ENCODE assay signal across 8 cellular contexts in the genomic region with DNA sequence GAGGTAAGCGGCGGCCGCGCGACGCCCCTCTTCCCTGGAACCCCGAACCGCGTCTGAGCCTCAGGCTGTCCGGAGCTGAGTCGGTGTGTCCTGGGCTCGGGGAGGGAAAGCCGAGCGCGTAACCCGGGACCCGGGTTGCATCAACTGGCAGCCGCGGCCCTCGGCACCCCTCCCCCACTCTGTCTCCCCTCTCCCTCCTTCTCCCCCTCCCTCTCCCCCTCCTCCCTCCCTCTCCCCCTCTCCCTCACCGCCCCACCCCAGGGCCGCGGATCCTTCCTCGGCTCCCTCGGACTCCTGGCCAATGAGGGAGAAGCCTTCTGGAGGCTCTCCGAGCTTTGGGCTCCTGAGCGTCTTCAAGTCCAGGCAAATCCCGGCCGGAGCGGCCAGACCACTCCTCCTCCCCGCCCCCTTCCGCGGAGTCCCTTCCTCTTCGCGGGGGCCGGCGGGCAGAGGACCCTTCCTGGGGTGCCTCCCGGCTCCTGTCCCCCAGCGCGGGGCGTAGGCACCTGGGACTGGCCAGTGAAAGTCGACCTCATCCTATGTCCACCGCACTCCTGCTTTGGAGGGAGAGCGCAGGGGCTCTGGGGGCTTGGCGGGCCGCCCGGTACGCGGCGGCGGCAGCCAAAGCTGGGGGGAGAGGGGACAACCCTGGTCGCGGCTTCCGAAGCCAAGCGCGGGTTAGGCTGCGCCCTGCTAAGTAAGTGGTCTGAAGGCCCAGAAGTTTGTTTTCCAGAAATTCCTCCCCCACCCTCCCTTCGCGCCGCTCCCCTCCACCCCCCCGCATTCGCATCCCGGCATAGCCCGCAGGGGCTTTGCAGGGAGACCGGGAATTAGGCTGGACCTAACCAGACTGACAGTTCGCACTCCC. TPM values are rescaled to one million over a fixed set of nuclear protein-coding genes. Genes with fewer than 3 reads are reported as not detected.
DNase-seq lines count a peak whose midpoint lies in the region; ATAC-seq and TF ChIP-seq lines count a peak whose summit lies in the region.

No MANE protein-coding gene starts in this region.

- peaks cover 2% of the 10 kb centered on the region; the same call in 1 of the 2 replicates for H3F3A ChIP-seq in Loucy (ENCODE audit: low read depth)

- no peak overlapping the region for H2AK5ac ChIP-seq in mesendoderm (ENCODE audit: low read length)

- CTCF ChIA-PET in activated CD4-positive, alpha-beta T cell treated with anti-CD3 and anti-CD28 coated beads, Interleukin-2, amount 10 ng/mL, durations not matched to agents 7 days and 5 days (lab: Charles Lee) = interaction anchor here (0.5 to 4.8 kb wide), 8 partner anchors 8 to 128 kb away, joined by 3 to 31 read pairs (median 3); a partner anchor contains a TSS

- TF ChIP-seq CTCF in Loucy (conservative IDR thresholded peaks at IDR 0.05; ENCODE audit: low read length) = no peak
- no peak for TF ChIP-seq CTCF in endothelial cell (IDR thresholded peaks at IDR 0.05; ENCODE audit: unreplicated experiment)

- H3K9ac ChIP-seq in Loucy (ENCODE audit: low read depth, low read length, poor library complexity, severe bottlenecking) (peak overlapping the region; percentile 73), mesendoderm (ENCODE audit: low read length) (peak overlapping the region; percentile 95), subcutaneous abdominal adipose tissue (ENCODE audit: low read length in 5 of 5) (peak overlapping the region in 4 of 5 donors; percentile 86 to 93 (median 88))

- no peak overlapping the region for H4K5ac ChIP-seq in mesendoderm (ENCODE audit: low read length)

- WGBS in mesendoderm (ENCODE audit: extremely low coverage, insufficient coverage, low lambda C conversion rate) = no CpG with 5 or more reads among the region's 66 CpGs

- H3K27ac ChIP-seq in mesendoderm (ENCODE audit: low read depth, low read length) (peak overlapping the region; percentile 80), subcutaneous abdominal adipose tissue (ENCODE audit: low read depth, low read length) (peak overlapping the region; percentile 83)

- H3K23ac ChIP-seq in mesendoderm (ENCODE audit: low read length) = peak overlapping the region; percentile 97

- H2BK5ac ChIP-seq in mesendoderm (ENCODE audit: low read length) = peak overlapping the region; percentile 84

- H3K4me1 ChIP-seq in Loucy (ENCODE audit: insufficient read depth, low read length, poor library complexity, severe bottlenecking) (peaks cover 24% of the 10 kb centered on the region), mesendoderm (ENCODE audit: control insufficient read depth, low read depth, low read length) (peaks cover 13% of the 10 kb centered on the region), subcutaneous abdominal adipose tissue (ENCODE audit: control insufficient read depth in 5 of 5, insufficient read depth in 5 of 5, low read length in 5 of 5) (peaks cover 6 to 52% (median 42%) of the 10 kb centered on the region in 5 donors)

- H3K27me3 Mint-ChIP-seq in activated CD4-positive, alpha-beta T cell treated with anti-CD3 and anti-CD28 coated beads, Interleukin-2, amount 10 ng/mL, durations not matched to agents 7 days and 5 days = peaks cover 2% of the 10 kb centered on the region
- peaks cover 13% of the 10 kb centered on the region for H3K27me3 Mint-ChIP-seq in endothelial cell (ENCODE audit: unreplicated experiment)

- peaks cover 46% of the 10 kb centered on the region for H3K4me1 Mint-ChIP-seq in activated CD4-positive, alpha-beta T cell treated with anti-CD3 and anti-CD28 coated beads, Interleukin-2, amount 10 ng/mL, durations not matched to agents 7 days and 5 days
- peaks cover 22% of the 10 kb centered on the region for H3K4me1 Mint-ChIP-seq in endothelial cell (ENCODE audit: unreplicated experiment)

- H3K56ac ChIP-seq in mesendoderm (ENCODE audit: low read length) = peak overlapping the region; percentile 97

- H3K27me3 ChIP-seq in Loucy (ENCODE audit: insufficient read depth, low read length, poor library complexity, severe bottlenecking) = no peaks in the 10 kb centered on the region
- H3K27me3 ChIP-seq in mesendoderm (ENCODE audit: insufficient read depth, low read length, poor library complexity) = no peaks in the 10 kb centered on the region
- no peaks in the 10 kb centered on the region for H3K27me3 ChIP-seq in subcutaneous abdominal adipose tissue (ENCODE audit: control insufficient read depth in 5 of 5, insufficient read depth in 4 of 5, low read length in 5 of 5)

- peaks cover 18% of the 10 kb centered on the region for H3K79me1 ChIP-seq in mesendoderm (ENCODE audit: low read length)

- peaks cover 7% of the 10 kb centered on the region for H3K36me3 Mint-ChIP-seq in activated CD4-positive, alpha-beta T cell treated with anti-CD3 and anti-CD28 coated beads, Interleukin-2, amount 10 ng/mL, durations not matched to agents 7 days and 5 days (ENCODE audit: low read depth)
- H3K36me3 Mint-ChIP-seq in endothelial cell (ENCODE audit: low read depth, unreplicated experiment) = peaks cover 4% of the 10 kb centered on the region

- no peaks in the 10 kb centered on the region for H3K9me2 ChIP-seq in Loucy (replicated peaks; ENCODE audit: low read depth, low read length)

- ATAC-seq in GM19328 (IDR thresholded peaks at IDR 0.05; ENCODE audit: unreplicated experiment) = no peak

- H2BK15ac ChIP-seq in mesendoderm (replicated peaks; ENCODE audit: low read depth) = no peak overlapping the region

- peak overlapping the region; percentile 88 for H3K4me3 ChIP-seq in Loucy (ENCODE audit: low read length, poor library complexity, severe bottlenecking)
- peak overlapping the region; percentile 94 for H3K4me3 ChIP-seq in mesendoderm (ENCODE audit: low read length)
- peak overlapping the region; percentile 79 to 96 (median 92) for H3K4me3 ChIP-seq in subcutaneous abdominal adipose tissue (ENCODE audit: low read depth in 1 of 5, low read length in 5 of 5)

- no peaks in the 10 kb centered on the region for H3K9me3 Mint-ChIP-seq in activated CD4-positive, alpha-beta T cell treated with anti-CD3 and anti-CD28 coated beads, Interleukin-2, amount 10 ng/mL, durations not matched to agents 7 days and 5 days
- no peaks in the 10 kb centered on the region for H3K9me3 Mint-ChIP-seq in endothelial cell (ENCODE audit: unreplicated experiment)

- H3K4me2 ChIP-seq in Loucy (ENCODE audit: low read depth, low read length, poor library complexity, severe bottlenecking) (peak overlapping the region; percentile 75), mesendoderm (ENCODE audit: low read length) (peak overlapping the region; percentile 87)

- H3K36me3 ChIP-seq in Loucy (ENCODE audit: insufficient read depth, low read length) = no peaks in the 10 kb centered on the region
- no peaks in the 10 kb centered on the region for H3K36me3 ChIP-seq in mesendoderm (ENCODE audit: control insufficient read depth, insufficient read depth, low read length)
- no peaks in the 10 kb centered on the region for H3K36me3 ChIP-seq in subcutaneous abdominal adipose tissue (ENCODE audit: control insufficient read depth in 5 of 5, insufficient read depth in 5 of 5, low read length in 5 of 5)

- H3K4ac ChIP-seq in mesendoderm (ENCODE audit: low read depth, low read length) = peak overlapping the region; percentile 65

- peak overlapping the region; percentile 89 for H3K18ac ChIP-seq in mesendoderm (ENCODE audit: low read length)

- peak overlapping the region; percentile 75 for H3K27ac Mint-ChIP-seq in activated CD4-positive, alpha-beta T cell treated with anti-CD3 and anti-CD28 coated beads, Interleukin-2, amount 10 ng/mL, durations not matched to agents 7 days and 5 days
- no peak overlapping the region for H3K27ac Mint-ChIP-seq in endothelial cell (ENCODE audit: unreplicated experiment)

- POLR2A ChIA-PET in activated CD4-positive, alpha-beta T cell treated with anti-CD3 and anti-CD28 coated beads, Interleukin-2, amount 10 ng/mL, durations not matched to agents 7 days and 5 days (lab: Charles Lee) = interaction anchor here (0.5 to 0.6 kb wide), 2 partner anchors 34 to 1168 kb away, joined by 4 to 5 read pairs; no protein-coding TSS in a partner anchor

- DNase-seq in NCI-H1436 (lab: John Stamatoyannopoulos, UW) = peak; percentile 14
- DNase-seq in NCI-H1436 treated with DMSO at 0.1 percent for 48 hours (lab: John Stamatoyannopoulos, UW) = no peak
- peak; percentile 36 for DNase-seq in activated CD4-positive, alpha-beta T cell treated with anti-CD3 and anti-CD28 coated beads, Interleukin-2, amount 10 ng/mL, durations not matched to agents 7 days and 5 days
- DNase-seq in endothelial cell (ENCODE audit: low spot score) = peak; percentile 81
- peak; percentile 93 for DNase-seq in mesendoderm

- peak overlapping the region; percentile 7 for H2BK120ac ChIP-seq in mesendoderm (ENCODE audit: low read depth, low read length)

- H3K4me3 Mint-ChIP-seq in activated CD4-positive, alpha-beta T cell treated with anti-CD3 and anti-CD28 coated beads, Interleukin-2, amount 10 ng/mL, durations not matched to agents 7 days and 5 days = peak overlapping the region; percentile 79
- H3K4me3 Mint-ChIP-seq in endothelial cell (ENCODE audit: unreplicated experiment) = peak overlapping the region; percentile 94

- no peak overlapping the region for H4K8ac ChIP-seq in mesendoderm (ENCODE audit: low read depth, low read length)

- peak overlapping the region; percentile 79; the same call in 1 of the 2 replicates for H2AFZ ChIP-seq in Loucy (ENCODE audit: low read length)

- peaks cover 10% of the 10 kb centered on the region for H4K20me1 ChIP-seq in Loucy (ENCODE audit: insufficient read depth, low read length, poor library complexity, severe bottlenecking)

- H3K9me3 ChIP-seq in Loucy (ENCODE audit: insufficient read depth, low read depth, low read length) (no peaks in the 10 kb centered on the region), subcutaneous abdominal adipose tissue (ENCODE audit: control insufficient read depth in 5 of 5, low read length in 5 of 5) (no peaks in the 10 kb centered on the region)

- H3K79me2 ChIP-seq in Loucy (ENCODE audit: insufficient read depth, low read length) (peaks cover 10% of the 10 kb centered on the region; the same call in 1 of the 2 replicates), mesendoderm (ENCODE audit: control insufficient read depth, insufficient read depth, low read length) (peaks cover 45% of the 10 kb centered on the region)

RNA-seq across cellular contexts. Expression of a gene that starts 0.9 kb away (rescaled TPM):
- total RNA-seq in activated CD4-positive, alpha-beta T cell treated with anti-CD3 and anti-CD28 coated beads, Interleukin-2, amount 10 ng/mL, durations not matched to agents 7 days and 5 days = 10 to 100 TPM; 11.7 to 11.8 TPM
- total RNA-seq in endothelial cell (ENCODE audit: unreplicated experiment) = 31.0 TPM
- 19.5 TPM for polyA plus RNA-seq in mesendoderm (2013, experiment 1 of 2)
- polyA plus RNA-seq in mesendoderm (2013, experiment 2 of 2) = 19.7 TPM

RNA-seq across cellular contexts. Expression of a gene that starts 24.2 kb away (rescaled TPM):
- 100 to 1,000 TPM; 172 to 189 TPM for total RNA-seq in activated CD4-positive, alpha-beta T cell treated with anti-CD3 and anti-CD28 coated beads, Interleukin-2, amount 10 ng/mL, durations not matched to agents 7 days and 5 days
- 120 TPM for total RNA-seq in endothelial cell (ENCODE audit: unreplicated experiment)
- polyA plus RNA-seq in mesendoderm (2013, experiment 1 of 2) = 620 TPM
- polyA plus RNA-seq in mesendoderm (2013, experiment 2 of 2) = 625 TPM

RNA-seq across cellular contexts. Expression of a gene that starts 27.3 kb away (rescaled TPM):
- 100 to 1,000 TPM; 110 to 128 TPM for total RNA-seq in activated CD4-positive, alpha-beta T cell treated with anti-CD3 and anti-CD28 coated beads, Interleukin-2, amount 10 ng/mL, durations not matched to agents 7 days and 5 days
- total RNA-seq in endothelial cell (ENCODE audit: unreplicated experiment) = 99.0 TPM
- polyA plus RNA-seq in mesendoderm (2013, experiment 1 of 2) = 156 TPM
- polyA plus RNA-seq in mesendoderm (2013, experiment 2 of 2) = 156 TPM
